In genomic region chr11:116791002-116791812, GRCh38 we compare ENCODE assay signal across 8 cellular contexts. TPM values are rescaled to one million over a fixed set of nuclear protein-coding genes. Genes with fewer than 3 reads are reported as not detected.
DNase-seq lines count a peak whose midpoint lies in the region; ATAC-seq and TF ChIP-seq lines count a peak whose summit lies in the region.

No MANE protein-coding gene starts in this region.

- CTCF ChIA-PET in Caco-2 (lab: Charles Lee) (interaction anchor here (0.6 to 5.5 kb wide), 22 partner anchors 8 to 436 kb away, joined by 3 to 52 read pairs (median 4); partner anchors contain the start of genes APOA1, APOA4 and APOC3), Panc1 (lab: Charles Lee) (interaction anchor here (0.5 to 4.2 kb wide), 13 partner anchors 30 to 436 kb away, joined by 3 to 76 read pairs (median 4); partner anchors contain the start of gene APOA1)

- no peaks in the 10 kb centered on the region for H4K20me1 ChIP-seq in fibroblast of lung (ENCODE audit: control insufficient read depth, extremely low read depth, insufficient read depth, low read length)

- H3K27me3 Mint-ChIP-seq in Caco-2 (ENCODE audit: insufficient read depth, unreplicated experiment), result no peaks in the 10 kb centered on the region
- H3K27me3 Mint-ChIP-seq in nephron progenitor cell (ENCODE audit: low read depth, poor library complexity), result peaks cover 27% of the 10 kb centered on the region
- peaks cover 9% of the 10 kb centered on the region for H3K27me3 Mint-ChIP-seq in stimulated activated memory B cell treated with anti-CD40 and anti-IgM and Interleukin-4, amounts not matched to agents 10 μg/mL and 1 μg/mL and 100 μg/mL, for 72 hours

- H3K27me3 ChIP-seq in Caco-2 (replicated peaks; ENCODE audit: control insufficient read depth, insufficient read depth, low read length), result no peaks in the 10 kb centered on the region
- H3K27me3 ChIP-seq in Panc1 (ENCODE audit: control insufficient read depth, insufficient read depth, low read length), result no peaks in the 10 kb centered on the region
- H3K27me3 ChIP-seq in fibroblast of lung (ENCODE audit: control insufficient read depth, insufficient read depth, low read length), result no peaks in the 10 kb centered on the region

- H3K4me1 Mint-ChIP-seq in Caco-2 (ENCODE audit: low read depth, unreplicated experiment) (peaks cover 41% of the 10 kb centered on the region), nephron progenitor cell (peaks cover 35% of the 10 kb centered on the region)
- H3K4me1 Mint-ChIP-seq in stimulated activated memory B cell treated with anti-CD40 and anti-IgM and Interleukin-4, amounts not matched to agents 10 μg/mL and 1 μg/mL and 100 μg/mL, for 72 hours, result peaks cover 24% of the 10 kb centered on the region

- peak overlapping the region; percentile 80 for H2AFZ ChIP-seq in fibroblast of lung (ENCODE audit: low read length)

- TF ChIP-seq CTCF in Caco-2 (IDR thresholded peaks at IDR 0.05; ENCODE audit: insufficient read depth in 1 of 2, low read depth in 1 of 2, low read length in 1 of 2, severe bottlenecking in 1 of 2, unreplicated experiment in 1 of 2), result peak; percentile 86 to 96
- TF ChIP-seq CTCF in Panc1 (IDR thresholded peaks at IDR 0.05), result peak; percentile 97
- peak; percentile 78 to 90 for TF ChIP-seq CTCF in fibroblast of lung (conservative IDR thresholded peaks at IDR 0.05 in 1 of 2, IDR thresholded peaks at IDR 0.05 in 1 of 2; ENCODE audit: low read depth in 1 of 2, low read length in 2 of 2)
- peak; percentile 89 for TF ChIP-seq CTCF in nephron progenitor cell (IDR thresholded peaks at IDR 0.05)

- ATAC-seq in Panc1 (peak; percentile 69), GM19023 (IDR thresholded peaks at IDR 0.05; ENCODE audit: unreplicated experiment) (no peak)
- peak; percentile 52 for ATAC-seq in stimulated activated memory B cell treated with anti-CD40 and anti-IgM and Interleukin-4, amounts not matched to agents 10 μg/mL and 1 μg/mL and 100 μg/mL, for 72 hours

- intact Hi-C loops in Caco-2 (cut with micrococcal nuclease; ENCODE audit: unreplicated experiment) (loop anchor here (1.0 kb wide), 2 partner anchors 45 to 315 kb away; no protein-coding TSS in a partner anchor), Panc1 (cut with micrococcal nuclease; ENCODE audit: unreplicated experiment) (loop anchor here (1.0 to 5.0 kb wide), 2 partner anchors 46 to 315 kb away; partner anchors contain the start of gene APOA1)

- H3K9me3 ChIP-seq in Caco-2 (no peaks in the 10 kb centered on the region; the same call in 1 of the 2 replicates), Panc1 (ENCODE audit: control insufficient read depth, insufficient read depth, low read depth, low read length) (no peaks in the 10 kb centered on the region), fibroblast of lung (ENCODE audit: control insufficient read depth, insufficient read depth, low read depth, low read length) (no peaks in the 10 kb centered on the region)

- peak overlapping the region; percentile 4 for H3K27ac Mint-ChIP-seq in Caco-2 (ENCODE audit: unreplicated experiment)
- H3K27ac Mint-ChIP-seq in nephron progenitor cell, result no peak overlapping the region
- no peak overlapping the region for H3K27ac Mint-ChIP-seq in stimulated activated memory B cell treated with anti-CD40 and anti-IgM and Interleukin-4, amounts not matched to agents 10 μg/mL and 1 μg/mL and 100 μg/mL, for 72 hours

- DNase-seq in Caco-2 (peak; percentile 79 to 84), HuH-7.5 (ENCODE audit: low spot score) (peak; percentile 92), Panc1 (ENCODE audit: low read depth, low spot score) (no peak), activated T-helper 1 cell treated with Interleukin-2 at 50 U/mL for 16 hours (ENCODE audit: low read depth) (peak; percentile 59), fibroblast of lung (ENCODE audit: low read depth in 2 of 2) (peak; percentile 33 to 64), nephron progenitor cell (peak; percentile 92)

- BruUV-seq in Caco-2 (replicated peaks; lab: Mats Ljungman, UMichigan) (no TSS peak), Panc1 (replicated peaks; lab: Mats Ljungman, UMichigan) (no TSS peak)

- POLR2A ChIA-PET in Caco-2 (lab: Charles Lee) (interaction anchor here (1.3 to 2.1 kb wide), 2 partner anchors 38 to 46 kb away, joined by 8 to 11 read pairs; partner anchors contain the start of genes APOA1 and APOC3), Panc1 (lab: Charles Lee) (interaction anchor here (0.6 kb wide), 1 partner anchor 40 kb away, joined by 5 read pairs; no protein-coding TSS in a partner anchor)

- in situ Hi-C loops in Panc1 (cut with HindIII; ENCODE audit: low pct_unique_long_range_greater_than_20kb, low sequenced_read_pairs), result no loop called here

- H3K9me3 Mint-ChIP-seq in Caco-2 (ENCODE audit: unreplicated experiment) (peaks cover 14% of the 10 kb centered on the region), nephron progenitor cell (no peaks in the 10 kb centered on the region)
- no peaks in the 10 kb centered on the region for H3K9me3 Mint-ChIP-seq in stimulated activated memory B cell treated with anti-CD40 and anti-IgM and Interleukin-4, amounts not matched to agents 10 μg/mL and 1 μg/mL and 100 μg/mL, for 72 hours

- H3K79me2 ChIP-seq in fibroblast of lung (ENCODE audit: control insufficient read depth, insufficient read depth, low read length), result peaks cover 11% of the 10 kb centered on the region

- H3K4me3 ChIP-seq in Caco-2 (ENCODE audit: low read depth, low read length), result no peak overlapping the region
- no peak overlapping the region for H3K4me3 ChIP-seq in Panc1 (ENCODE audit: low read depth in 2 of 2, low read length in 2 of 2)
- H3K4me3 ChIP-seq in fibroblast of lung (replicated peaks in 1 of 4; ENCODE audit: control extremely low read depth in 1 of 4, insufficient read depth in 1 of 4, low read depth in 3 of 4, low read length in 4 of 4), result no peak overlapping the region

- no peak overlapping the region for H3K27ac ChIP-seq in Panc1 (ENCODE audit: low read length)
- H3K27ac ChIP-seq in fibroblast of lung (ENCODE audit: insufficient read depth, low read length), result no peak overlapping the region

- H3K9ac ChIP-seq in fibroblast of lung (ENCODE audit: insufficient read depth, low read length), result no peak overlapping the region

- no peak overlapping the region for H3K4me3 Mint-ChIP-seq in Caco-2 (ENCODE audit: unreplicated experiment)
- peak overlapping the region; percentile 39 for H3K4me3 Mint-ChIP-seq in nephron progenitor cell
- H3K4me3 Mint-ChIP-seq in stimulated activated memory B cell treated with anti-CD40 and anti-IgM and Interleukin-4, amounts not matched to agents 10 μg/mL and 1 μg/mL and 100 μg/mL, for 72 hours, result no peak overlapping the region

- peaks cover 19% of the 10 kb centered on the region for H3K36me3 Mint-ChIP-seq in Caco-2 (ENCODE audit: insufficient read depth, unreplicated experiment)
- H3K36me3 Mint-ChIP-seq in nephron progenitor cell (ENCODE audit: low read depth), result peaks cover 3% of the 10 kb centered on the region
- H3K36me3 Mint-ChIP-seq in stimulated activated memory B cell treated with anti-CD40 and anti-IgM and Interleukin-4, amounts not matched to agents 10 μg/mL and 1 μg/mL and 100 μg/mL, for 72 hours, result peaks cover 5% of the 10 kb centered on the region

- H3K4me2 ChIP-seq in fibroblast of lung (ENCODE audit: extremely low read depth, insufficient read depth, low read length), result no peak overlapping the region

- H3K4me1 ChIP-seq in Caco-2 (peaks cover 50% of the 10 kb centered on the region), Panc1 (ENCODE audit: control insufficient read depth, insufficient read depth, low read length) (peaks cover 15% of the 10 kb centered on the region), fibroblast of lung (ENCODE audit: control insufficient read depth, extremely low read depth, insufficient read depth, low read length) (peaks cover 12% of the 10 kb centered on the region)

- H3K36me3 ChIP-seq in Caco-2 (ENCODE audit: control insufficient read depth, insufficient read depth, low read length), result peaks cover 1% of the 10 kb centered on the region; the same call in 1 of the 2 replicates
- peaks cover 12% of the 10 kb centered on the region for H3K36me3 ChIP-seq in Panc1 (ENCODE audit: control insufficient read depth, insufficient read depth, low read length)
- H3K36me3 ChIP-seq in fibroblast of lung (ENCODE audit: control insufficient read depth, insufficient read depth, low read length), result peaks cover 1% of the 10 kb centered on the region

RNA-seq across cellular contexts. Expression of gene APOA5, which starts 0.5 kb away (rescaled TPM):
- total RNA-seq in Caco-2 (2022) (1.5 and 2.5 TPM in 2 replicates), Panc1 (2021; ENCODE audit: unreplicated experiment) (0.39 TPM), fibroblast of lung (not detected in 2 replicates)
- polyA plus RNA-seq in Panc1 (2012; ENCODE audit: insufficient read length), result not detected
- polyA plus RNA-seq in fibroblast of lung, result not detected in 2 replicates
- not detected in 2 replicates for polyA plus RNA-seq in fibroblast of lung (2012)
- not detected in 2 replicates for polyA minus RNA-seq in fibroblast of lung (ENCODE audit: low replicate concordance)

RNA-seq across cellular contexts. Expression of gene ZPR1, which starts 3.4 kb away (rescaled TPM):
- total RNA-seq in Caco-2 (2022), result 168 and 194 TPM in 2 replicates
- total RNA-seq in Panc1 (2021; ENCODE audit: unreplicated experiment), result 139 TPM
- 130 TPM for polyA plus RNA-seq in Panc1 (2012; ENCODE audit: insufficient read length)
- total RNA-seq in fibroblast of lung, result 28.4 and 30.8 TPM in 2 replicates
- 56.4 and 65.3 TPM in 2 replicates for polyA plus RNA-seq in fibroblast of lung
- 33.1 and 40.7 TPM in 2 replicates for polyA plus RNA-seq in fibroblast of lung (2012)
- 30.9 and 35.8 TPM in 2 replicates for polyA minus RNA-seq in fibroblast of lung (ENCODE audit: low replicate concordance)

RNA-seq across cellular contexts. Expression of gene BUD13, which starts 18.4 kb away (rescaled TPM):
- total RNA-seq in Caco-2 (2022) (37.8 and 42.6 TPM in 2 replicates), Panc1 (2021; ENCODE audit: unreplicated experiment) (30.0 TPM), fibroblast of lung (12.7 and 14.9 TPM in 2 replicates)
- polyA plus RNA-seq in Panc1 (2012; ENCODE audit: insufficient read length), result 20.6 TPM
- 13.0 and 16.8 TPM in 2 replicates for polyA plus RNA-seq in fibroblast of lung
- 10.0 and 12.3 TPM in 2 replicates for polyA plus RNA-seq in fibroblast of lung (2012)
- 9.7 and 11.1 TPM in 2 replicates for polyA minus RNA-seq in fibroblast of lung (ENCODE audit: low replicate concordance)

RNA-seq across cellular contexts. Expression of gene APOA4, which starts 31.9 kb away (rescaled TPM):
- 1.8 and 3.3 TPM in 2 replicates for total RNA-seq in Caco-2 (2022)
- not detected for total RNA-seq in Panc1 (2021; ENCODE audit: unreplicated experiment)
- not detected for polyA plus RNA-seq in Panc1 (2012; ENCODE audit: insufficient read length)
- total RNA-seq in fibroblast of lung, result not detected in 2 replicates
- not detected in 2 replicates for polyA plus RNA-seq in fibroblast of lung
- polyA plus RNA-seq in fibroblast of lung (2012), result not detected in 2 replicates
- not detected in 2 replicates for polyA minus RNA-seq in fibroblast of lung (ENCODE audit: low replicate concordance)

RNA-seq across cellular contexts. Expression of gene APOC3, which starts 38.5 kb away (rescaled TPM):
- 103 and 128 TPM in 2 replicates for total RNA-seq in Caco-2 (2022)
- 1.2 TPM for total RNA-seq in Panc1 (2021; ENCODE audit: unreplicated experiment)
- not detected for polyA plus RNA-seq in Panc1 (2012; ENCODE audit: insufficient read length)
- total RNA-seq in fibroblast of lung, result not detected in 2 replicates
- not detected in 2 replicates for polyA plus RNA-seq in fibroblast of lung
- not detected in 2 replicates for polyA plus RNA-seq in fibroblast of lung (2012)
- not detected in 2 replicates for polyA minus RNA-seq in fibroblast of lung (ENCODE audit: low replicate concordance)
